10 cellular contexts compared by ENCODE assay signal in the genomic region with DNA sequence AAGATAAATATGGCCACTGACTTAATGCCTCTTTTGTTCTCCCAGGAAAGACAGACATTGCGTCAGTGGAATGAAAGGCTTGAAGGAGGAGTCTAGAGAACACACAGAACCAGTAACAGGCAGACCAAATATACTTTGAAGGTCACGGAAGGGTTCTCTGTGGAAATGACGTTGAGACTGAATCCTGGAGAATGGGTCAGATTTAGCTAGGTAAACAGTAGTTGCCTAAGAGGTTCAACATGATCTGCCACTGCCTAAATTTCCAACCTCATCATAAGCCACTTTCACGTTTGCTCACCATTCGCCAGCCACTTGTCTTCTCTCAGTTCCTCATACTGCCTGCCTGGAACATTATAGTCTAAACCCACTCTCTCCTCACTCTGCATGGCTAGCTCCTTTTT. TPM values are rescaled to one million over a fixed set of nuclear protein-coding genes. Genes with fewer than 3 reads are reported as not detected.
DNase-seq lines count a peak whose midpoint lies in the region; ATAC-seq, FAIRE-seq and TF ChIP-seq lines count a peak whose summit lies in the region.
"Had no signal": no experiment of that assay in that cellular context is flagged by ENCODE, and none has a peak within 500 bp of the region (broad histone marks: within the 10 kb centered on the region; RNA-seq: fewer than 3 reads in every experiment).

No MANE protein-coding gene starts in this region.

- ATAC-seq in A549 (peak; percentile 93 to 97), GM19397 (IDR thresholded peaks at IDR 0.05; ENCODE audit: unreplicated experiment) (peak; percentile 95), HG03095 (IDR thresholded peaks at IDR 0.05; ENCODE audit: unreplicated experiment) (peak; percentile 93)
- ATAC-seq: activated naive CD8-positive, alpha-beta T cell treated with anti-CD3 and anti-CD28 coated beads, Interleukin-2, amount 50 U/mL, for 24 hours; gastroesophageal sphincter had no signal

- CTCF ChIA-PET in A549 (lab: Yijun Ruan, JAX) = interaction anchor here (1.0 to 1.1 kb wide), 3 partner anchors 43 to 315 kb away, joined by 3 read pairs; no protein-coding TSS in a partner anchor

- H3K4me1 Mint-ChIP-seq in activated CD4-positive, alpha-beta T cell treated with anti-CD3 and anti-CD28 coated beads, Interleukin-2, amount 10 ng/mL, durations not matched to agents 24 days and 14 days = no peaks in the 10 kb centered on the region
- H3K4me1 Mint-ChIP-seq: activated naive CD8-positive, alpha-beta T cell treated with anti-CD3 and anti-CD28 coated beads, Interleukin-2, amount 50 U/mL, for 24 hours had no signal

- intact Hi-C loops in activated CD4-positive, alpha-beta T cell treated with anti-CD3 and anti-CD28 coated beads, Interleukin-2, amount 10 ng/mL, durations not matched to agents 24 days and 14 days (cut with micrococcal nuclease) = no loop called here

- peak overlapping the region; percentile 85 to 91 for H3K27ac ChIP-seq in A549
- H3K27ac ChIP-seq: gastroesophageal sphincter had no signal

- H3K4me1 ChIP-seq in A549 = peaks cover 55% of the 10 kb centered on the region

- FAIRE-seq in A549 (lab: Jason Lieb, UNC) = peak; percentile 77

- peak; percentile 89 to 90; a peak in 3 of 5 replicates for TF ChIP-seq EP300 in A549 (IDR thresholded peaks at IDR 0.05)

- H3K27me3 Mint-ChIP-seq in activated CD4-positive, alpha-beta T cell treated with anti-CD3 and anti-CD28 coated beads, Interleukin-2, amount 10 ng/mL, durations not matched to agents 24 days and 14 days = no peaks in the 10 kb centered on the region
- H3K27me3 Mint-ChIP-seq: activated naive CD8-positive, alpha-beta T cell treated with anti-CD3 and anti-CD28 coated beads, Interleukin-2, amount 50 U/mL, for 24 hours had no signal

- H3K36me3 Mint-ChIP-seq in activated CD4-positive, alpha-beta T cell treated with anti-CD3 and anti-CD28 coated beads, Interleukin-2, amount 10 ng/mL, durations not matched to agents 24 days and 14 days (ENCODE audit: low read depth) = no peaks in the 10 kb centered on the region

- H3K27ac Mint-ChIP-seq in activated CD4-positive, alpha-beta T cell treated with anti-CD3 and anti-CD28 coated beads, Interleukin-2, amount 10 ng/mL, durations not matched to agents 24 days and 14 days = no peak overlapping the region
- H3K27ac Mint-ChIP-seq: activated naive CD8-positive, alpha-beta T cell treated with anti-CD3 and anti-CD28 coated beads, Interleukin-2, amount 50 U/mL, for 24 hours had no signal

- peak overlapping the region; percentile 80 for H3K4me2 ChIP-seq in A549

- H3K9me3 ChIP-seq in A549 = peaks cover 2% of the 10 kb centered on the region; the same call in 1 of the 3 replicates
- H3K9me3 ChIP-seq: gastroesophageal sphincter had no signal

- 10% methylated on average over 5 of the region's 5 CpGs for WGBS in A549 (ENCODE audit: missing lambda C conversion rate)

- no peaks in the 10 kb centered on the region for H3K9me3 Mint-ChIP-seq in activated CD4-positive, alpha-beta T cell treated with anti-CD3 and anti-CD28 coated beads, Interleukin-2, amount 10 ng/mL, durations not matched to agents 24 days and 14 days
- H3K9me3 Mint-ChIP-seq: activated naive CD8-positive, alpha-beta T cell treated with anti-CD3 and anti-CD28 coated beads, Interleukin-2, amount 50 U/mL, for 24 hours had no signal

- DNase-seq in A549 (ENCODE audit: low read depth in 1 of 2, low spot score in 1 of 2) (peak; percentile 19 to 97), SKM-1 treated with dmso at 0.1 percent for 144 hours (lab: John Stamatoyannopoulos, UW; ENCODE audit: unreplicated experiment) (peak; percentile 61), T1000 (lab: John Stamatoyannopoulos, UW) (no peak), DMS114 treated with DMSO at 0.1 percent for 48 hours (lab: John Stamatoyannopoulos, UW; ENCODE audit: unreplicated experiment) (no peak), T-helper 9 cell (no peak)
- no peak for DNase-seq in activated CD4-positive, alpha-beta T cell treated with anti-CD3 and anti-CD28 coated beads, Interleukin-2, amount 10 ng/mL, durations not matched to agents 24 days and 14 days
- DNase-seq: activated naive CD8-positive, alpha-beta T cell treated with anti-CD3 and anti-CD28 coated beads, Interleukin-2, amount 50 U/mL, for 24 hours had no signal

- TF ChIP-seq CTCF in A549 (IDR thresholded peaks at IDR 0.05) = no peak

- H3K4me3 ChIP-seq in A549 = no peak overlapping the region
- H3K4me3 ChIP-seq: gastroesophageal sphincter had no signal

- peak; percentile 3 to 55; a peak in 3 of 5 replicates for TF ChIP-seq RAD21 in A549 (conservative IDR thresholded peaks at IDR 0.05 in 1 of 2, IDR thresholded peaks at IDR 0.05 in 1 of 2)

- POLR2A ChIA-PET in A549 (lab: Yijun Ruan, JAX) = no interaction called here

- H3K4me3 Mint-ChIP-seq in activated CD4-positive, alpha-beta T cell treated with anti-CD3 and anti-CD28 coated beads, Interleukin-2, amount 10 ng/mL, durations not matched to agents 24 days and 14 days = no peak overlapping the region
- H3K4me3 Mint-ChIP-seq: activated naive CD8-positive, alpha-beta T cell treated with anti-CD3 and anti-CD28 coated beads, Interleukin-2, amount 50 U/mL, for 24 hours had no signal

- TF ChIP-seq POLR2A in A549 (IDR thresholded peaks at IDR 0.05; ENCODE audit: low read length) = no peak

TF ChIP-seq in A549, 52 proteins besides CTCF, POLR2A, EP300 and RAD21:
- peak; percentile 75 for TF ChIP-seq JUNB (IDR thresholded peaks at IDR 0.05)
- TF ChIP-seq ATOH8 (CRISPR knock-in tag; IDR thresholded peaks at IDR 0.05; ENCODE audit: low read depth) = no peak
- peak; percentile 60 to 79; a peak in 3 of 5 replicates for TF ChIP-seq JUN (IDR thresholded peaks at IDR 0.05)
- TF ChIP-seq GATA3 (IDR thresholded peaks at IDR 0.05; ENCODE audit: borderline replicate concordance) = peak; percentile 77
- TF ChIP-seq KDM1A (IDR thresholded peaks at IDR 0.05; ENCODE audit: low read depth) = no peak
- TF ChIP-seq BCL3 (IDR thresholded peaks at IDR 0.05) = peak; percentile 78; the same call in 2 of the 3 replicates
- no peak for TF ChIP-seq CHD4 (IDR thresholded peaks at IDR 0.05; ENCODE audit: borderline replicate concordance)
- TF ChIP-seq MYC (IDR thresholded peaks at IDR 0.05; ENCODE audit: borderline replicate concordance, low read length) = no peak
- TF ChIP-seq EHMT2 (IDR thresholded peaks at IDR 0.05; ENCODE audit: low read depth) = no peak
- TF ChIP-seq HEYL (CRISPR knock-in tag; IDR thresholded peaks at IDR 0.05) = no peak
- peak; percentile 42; the same call in 2 of the 3 replicates for TF ChIP-seq SMC3 (IDR thresholded peaks at IDR 0.05)
- TF ChIP-seq ESRRA (IDR thresholded peaks at IDR 0.05; ENCODE audit: borderline replicate concordance, low read length) = peak; percentile 91
- TF ChIP-seq FOSL2 (IDR thresholded peaks at IDR 0.05) = no peak
- peak; percentile 40; the same call in 1 of the 2 replicates for TF ChIP-seq FOSL2 (CRISPR knock-in tag; IDR thresholded peaks at IDR 0.05)
- TF ChIP-seq HES2 (IDR thresholded peaks at IDR 0.05) = peak; percentile 63; the same call in 1 of the 2 replicates
- TF ChIP-seq CEBPB (IDR thresholded peaks at IDR 0.05) = peak; percentile 70 to 89
- no peak for TF ChIP-seq TP53 (CRISPR knock-in tag; IDR thresholded peaks at IDR 0.05)

RNA-seq across cellular contexts. Expression of gene PLA2G4A, which starts 20.5 kb away (rescaled TPM):
- polyA plus RNA-seq in A549 (2011; rRNA removed) = 80.4 and 84.3 TPM in 2 replicates
- 3.8 and 4.3 TPM in 2 replicates for polyA plus RNA-seq in A549 (2012; cell fraction: cytosol; rRNA removed)
- 3.2 and 4.1 TPM in 2 replicates for polyA plus RNA-seq in A549 (2012; cell fraction: nucleus; rRNA removed)
- polyA plus RNA-seq in A549 (2017; fragmentation: RNase III; extraction: RNeasy Plus Mini Kit Qiagen cat#74134 plus additional on column Dnase treatment) = 14.9 to 26.3 TPM (median 17.6 TPM) in 3 replicates
- polyA minus RNA-seq in A549 (2011; rRNA and poly(A)+ RNA removed) = 18.8 and 23.8 TPM in 2 replicates
- total RNA-seq in activated CD4-positive, alpha-beta T cell treated with anti-CD3 and anti-CD28 coated beads, Interleukin-2, amount 10 ng/mL, durations not matched to agents 24 days and 14 days = 0.28 and 0.44 TPM in 2 replicates

Comparison
In these comparisons a context has a peak if more than half of its experiments do, and no peak if none do; other contexts are left out.
1. DNase-seq: peak in A549 (2 of 2) and SKM-1 treated with dmso at 0.1 percent for 144 hours (single experiment); none in T1000 (single experiment), DMS114 treated with DMSO at 0.1 percent for 48 hours (single experiment), activated CD4-positive, alpha-beta T cell treated with anti-CD3 and anti-CD28 coated beads, Interleukin-2, amount 10 ng/mL, durations not matched to agents 24 days and 14 days (single experiment) and T-helper 9 cell (single experiment).
2. Peak in every context shown above with its lines, with median percentiles within 50 percentile points of each other: ATAC-seq.